Comparison of ENCODE assay signal across 17 cellular contexts in genomic region chr10:125849448-125849847, GRCh38. TPM values are rescaled to one million over a fixed set of nuclear protein-coding genes. Genes with fewer than 3 reads are reported as not detected.
DNase-seq lines count a peak whose midpoint lies in the region; ATAC-seq and TF ChIP-seq lines count a peak whose summit lies in the region.
"Had no signal": no experiment of that assay in that cellular context is flagged by ENCODE, and none has a peak within 500 bp of the region (broad histone marks: within the 10 kb centered on the region; RNA-seq: fewer than 3 reads in every experiment).

No MANE protein-coding gene starts in this region.

- H3K79me1 ChIP-seq in mesenchymal stem cell (replicated peaks; ENCODE audit: low read length, poor library complexity, severe bottlenecking), result peaks cover 4% of the 10 kb centered on the region
- H3K79me1 ChIP-seq in H9 (ENCODE audit: insufficient read depth, low read depth, low read length, poor library complexity, severe bottlenecking), result no peaks in the 10 kb centered on the region

- no peak overlapping the region for H3K23ac ChIP-seq in mesenchymal stem cell (ENCODE audit: low read length in 2 of 2)
- no peak overlapping the region for H3K23ac ChIP-seq in H9 (ENCODE audit: insufficient read length, low read depth, low read length)

- ATAC-seq in body of pancreas (no peak), right lobe of liver (peak; percentile 65 to 77 (median 70))
- ATAC-seq: GM23338 had no signal

- H3K36me3 Mint-ChIP-seq in H9 (ENCODE audit: insufficient read depth in 1 of 3, low read depth in 3 of 3), result peaks cover 15 to 42% (median 30%) of the 10 kb centered on the region in 3 experiments

- H3K79me2 ChIP-seq in H9 (ENCODE audit: insufficient read depth, low read length), result no peaks in the 10 kb centered on the region

- H3K4me3 ChIP-seq in body of pancreas (no peak overlapping the region), right lobe of liver (no peak overlapping the region), stomach (no peak overlapping the region), mesenchymal stem cell (ENCODE audit: insufficient read depth in 1 of 2, low read depth in 1 of 2, low read length in 2 of 2) (no peak overlapping the region)
- H3K4me3 ChIP-seq: GM23338, HAP-1 had no signal

- no peak overlapping the region for H4K5ac ChIP-seq in H9 (ENCODE audit: insufficient read length, low read depth, low read length)

- H3K18ac ChIP-seq in mesenchymal stem cell (ENCODE audit: low read depth in 1 of 2, low read length in 2 of 2) (no peak overlapping the region), H9 (ENCODE audit: insufficient read length, low read depth, low read length) (no peak overlapping the region)

- H3T11ph ChIP-seq in H9 (ENCODE audit: low read length), result no peak overlapping the region

- peak in 6 of 7 experiments; percentile 17 to 42 (median 30) for TF ChIP-seq CTCF in body of pancreas (IDR thresholded peaks at IDR 0.05)
- peak; percentile 19 to 50 (median 38) for TF ChIP-seq CTCF in right lobe of liver (IDR thresholded peaks at IDR 0.05)
- peak in 2 of 7 experiments; percentile 22 to 23 for TF ChIP-seq CTCF in stomach (IDR thresholded peaks at IDR 0.05)
- TF ChIP-seq CTCF in H9 (conservative IDR thresholded peaks at IDR 0.05), result no peak

- no peaks in the 10 kb centered on the region for H3K9me3 ChIP-seq in body of pancreas
- no peaks in the 10 kb centered on the region for H3K9me3 ChIP-seq in right lobe of liver
- H3K9me3 ChIP-seq in stomach, result no peaks in the 10 kb centered on the region
- no peaks in the 10 kb centered on the region for H3K9me3 ChIP-seq in mesenchymal stem cell (ENCODE audit: control insufficient read depth, low read length)
- no peaks in the 10 kb centered on the region for H3K9me3 ChIP-seq in H9 (ENCODE audit: control insufficient read depth, low read depth, low read length)
- H3K9me3 ChIP-seq: HAP-1 had no signal

- TF ChIP-seq POLR2A in body of pancreas (IDR thresholded peaks at IDR 0.05) (no peak), right lobe of liver (IDR thresholded peaks at IDR 0.05) (no peak), stomach (IDR thresholded peaks at IDR 0.05) (no peak)

- no peaks in the 10 kb centered on the region for H3K27me3 Mint-ChIP-seq in H9 (ENCODE audit: low read depth)
- H3K27me3 Mint-ChIP-seq: CD4-positive, alpha-beta memory T cell had no signal

- H3K4me2 ChIP-seq in mesenchymal stem cell (ENCODE audit: low read length, poor library complexity, severe bottlenecking) (no peak overlapping the region), H9 (ENCODE audit: insufficient read depth, insufficient read length, low read length) (no peak overlapping the region)
- H3K4me2 ChIP-seq: GM23338 had no signal

- DNase-seq in body of pancreas, result peak in 2 of 4 donors; percentile 29 to 50
- DNase-seq in dermis blood vessel endothelial cell, result peak; percentile 3
- DNase-seq in right lobe of liver, result no peak
- peak; percentile 39 for DNase-seq in stomach
- no peak for DNase-seq in SW480 (ENCODE audit: low spot score)
- no peak for DNase-seq in effector CD8-positive, alpha-beta T cell (lab: John Stamatoyannopoulos, UW)
- DNase-seq in mesenchymal stem cell, result no peak
- DNase-seq in H9, result no peak
- DNase-seq: C1 segment of cervical spinal cord; Calu3; CD4-positive, alpha-beta memory T cell; COR-L47; DMS53; DMS79 treated with DMSO at 0.1 percent for 48 hours; GF-D8 had no signal

- no peaks in the 10 kb centered on the region for H3K27me3 ChIP-seq in body of pancreas
- no peaks in the 10 kb centered on the region for H3K27me3 ChIP-seq in right lobe of liver
- no peaks in the 10 kb centered on the region for H3K27me3 ChIP-seq in stomach
- no peaks in the 10 kb centered on the region for H3K27me3 ChIP-seq in mesenchymal stem cell (ENCODE audit: control insufficient read depth in 1 of 2, insufficient read depth in 1 of 2, low read length in 2 of 2)
- no peaks in the 10 kb centered on the region for H3K27me3 ChIP-seq in H9 (ENCODE audit: insufficient read depth, low read length)

- H2BK120ac ChIP-seq in mesenchymal stem cell (ENCODE audit: low read depth, low read length) (no peak overlapping the region), H9 (ENCODE audit: low read depth, low read length, poor library complexity, severe bottlenecking) (no peak overlapping the region)

- H3K4me3 Mint-ChIP-seq in H9, result no peak overlapping the region
- H3K4me3 Mint-ChIP-seq: CD4-positive, alpha-beta memory T cell; GM23338 had no signal

- no peak overlapping the region for H4K91ac ChIP-seq in mesenchymal stem cell (ENCODE audit: low read length)
- H4K91ac ChIP-seq in H9 (ENCODE audit: insufficient read length, low read depth, low read length), result no peak overlapping the region

- no peak overlapping the region for H2AFZ ChIP-seq in mesenchymal stem cell (ENCODE audit: low read depth, low read length)
- no peak overlapping the region for H2AFZ ChIP-seq in H9 (ENCODE audit: low read length)
- H2AFZ ChIP-seq: GM23338 had no signal

- no peaks in the 10 kb centered on the region for H3K23me2 ChIP-seq in H9 (ENCODE audit: insufficient read length, low read depth, low read length, poor library complexity, severe bottlenecking)

- H2BK12ac ChIP-seq in mesenchymal stem cell (ENCODE audit: low read length in 2 of 2) (no peak overlapping the region), H9 (ENCODE audit: insufficient read length, low read depth, low read length) (no peak overlapping the region)

- no peak for TF ChIP-seq EP300 in stomach (IDR thresholded peaks at IDR 0.05)

- H3K9me3 Mint-ChIP-seq in H9, result no peaks in the 10 kb centered on the region
- H3K9me3 Mint-ChIP-seq: CD4-positive, alpha-beta memory T cell had no signal

- 50 to 52% methylated on average over 7 of the region's 7 CpGs for whole genome bisulfite sequencing in body of pancreas, 2 donors
- 56% methylated on average over 7 of the region's 7 CpGs for WGBS in right lobe of liver (ENCODE audit: insufficient coverage, low coverage, low lambda C conversion rate, missing lambda C conversion rate)
- 52 to 75% (median 63%) methylated on average over 7 of the region's 7 CpGs for WGBS in stomach, 5 donors
- WGBS in mesenchymal stem cell, result 100% methylated on average over 3 of the region's 7 CpGs
- WGBS in H9 (ENCODE audit: extremely low coverage, insufficient read length, low lambda C conversion rate), result no CpG with 5 or more reads among the region's 7 CpGs

- intact Hi-C loops in body of pancreas (cut with DNase I), result no loop called here
- intact Hi-C loops in right lobe of liver (cut with DNase I), result no loop called here
- intact Hi-C loops in stomach (cut with DNase I; ENCODE audit: low total_unique reads), result no loop called here

- no peak overlapping the region for H3K27ac Mint-ChIP-seq in H9
- H3K27ac Mint-ChIP-seq: CD4-positive, alpha-beta memory T cell; GM23338 had no signal

- peak overlapping the region in 2 of 4 donors; percentile 36 to 47 for H3K27ac ChIP-seq in body of pancreas
- peak overlapping the region in 2 of 3 donors; percentile 28 to 50 for H3K27ac ChIP-seq in right lobe of liver
- H3K27ac ChIP-seq in stomach, result peak overlapping the region in 2 of 5 donors; percentile 8 to 35
- H3K27ac ChIP-seq in mesenchymal stem cell (ENCODE audit: low read length, poor library complexity, severe bottlenecking), result no peak overlapping the region
- H3K27ac ChIP-seq in H9 (ENCODE audit: insufficient read length, low read depth, low read length), result no peak overlapping the region

- peaks cover 2% of the 10 kb centered on the region for H4K20me1 ChIP-seq in H9 (ENCODE audit: control insufficient read depth, insufficient read depth, insufficient read length)

- H3K14ac ChIP-seq in mesenchymal stem cell (ENCODE audit: low read length in 2 of 2) (no peak overlapping the region), H9 (ENCODE audit: insufficient read depth, low read length) (no peak overlapping the region)

- H3K4ac ChIP-seq in mesenchymal stem cell (ENCODE audit: low read depth in 1 of 2, low read length in 2 of 2), result no peak overlapping the region
- no peak overlapping the region for H3K4ac ChIP-seq in H9 (ENCODE audit: low read depth, low read length)

- H3K56ac ChIP-seq in H9 (ENCODE audit: insufficient read length, low read depth, low read length), result no peak overlapping the region

- H2AK5ac ChIP-seq in mesenchymal stem cell (ENCODE audit: low read length, severe bottlenecking), result no peak overlapping the region
- no peak overlapping the region for H2AK5ac ChIP-seq in H9 (ENCODE audit: insufficient read length, low read length)

- H3K36me3 ChIP-seq in body of pancreas (replicated peaks in 1 of 2; ENCODE audit: insufficient read depth in 1 of 2, low read depth in 2 of 2) (peaks cover 0 to 5% of the 10 kb centered on the region in 2 donors), right lobe of liver (peaks cover 0 to 23% (median 0%) of the 10 kb centered on the region in 4 donors), stomach (peaks cover 15 to 93% (median 76%) of the 10 kb centered on the region in 4 donors), mesenchymal stem cell (ENCODE audit: control insufficient read depth in 1 of 2, insufficient read depth in 2 of 2, low read depth in 1 of 2, low read length in 2 of 2) (peaks cover 30 to 81% of the 10 kb centered on the region in 2 experiments)

- no peak overlapping the region for H2BK15ac ChIP-seq in mesenchymal stem cell (ENCODE audit: low read depth, poor library complexity, severe bottlenecking)
- no peak overlapping the region for H2BK15ac ChIP-seq in H9 (ENCODE audit: low read depth, low read length)

- peaks cover 45% of the 10 kb centered on the region for H3K4me1 ChIP-seq in body of pancreas
- H3K4me1 ChIP-seq in right lobe of liver, result peaks cover 0 to 23% (median 7%) of the 10 kb centered on the region in 4 donors
- H3K4me1 ChIP-seq in stomach, result peaks cover 0 to 16% (median 10%) of the 10 kb centered on the region in 4 donors
- H3K4me1 ChIP-seq in mesenchymal stem cell (ENCODE audit: control insufficient read depth, insufficient read depth, low read depth, low read length), result no peaks in the 10 kb centered on the region
- H3K4me1 ChIP-seq in H9 (ENCODE audit: insufficient read depth, low read length), result no peaks in the 10 kb centered on the region
- H3K4me1 ChIP-seq: HAP-1 had no signal

- no peak overlapping the region for H3K9ac ChIP-seq in mesenchymal stem cell (ENCODE audit: low read length)
- no peak overlapping the region for H3K9ac ChIP-seq in H9 (ENCODE audit: extremely low read depth, insufficient read length, low read length)

- H4K8ac ChIP-seq in mesenchymal stem cell (ENCODE audit: low read length) (no peak overlapping the region), H9 (replicated peaks; ENCODE audit: insufficient read length, low read depth, low read length) (no peak overlapping the region)

- H2BK5ac ChIP-seq in mesenchymal stem cell (ENCODE audit: low read depth, low read length, poor library complexity, severe bottlenecking) (no peak overlapping the region), H9 (ENCODE audit: insufficient read length, low read length) (no peak overlapping the region)

- H2BK20ac ChIP-seq in H9 (ENCODE audit: low read depth, low read length, poor library complexity, severe bottlenecking), result no peak overlapping the region

- no peaks in the 10 kb centered on the region for H3K4me1 Mint-ChIP-seq in H9
- H3K4me1 Mint-ChIP-seq: CD4-positive, alpha-beta memory T cell; GM23338 had no signal

RNA-seq across cellular contexts. Expression of gene BCCIP, which starts 26.1 kb away (rescaled TPM):
- total RNA-seq in body of pancreas, result 10 to 100 TPM; 16.2 to 31.4 TPM
- 46.1 and 61.8 TPM in 2 replicates for total RNA-seq in dermis blood vessel endothelial cell
- 10 to 100 TPM; 25.9 to 43.3 (median 29.6) TPM for total RNA-seq in right lobe of liver
- total RNA-seq in stomach, result 10 to 100 TPM in 2 of 5 donors, 1 to 10 TPM in 3; 4.1 to 53.0 (median 6.7) TPM
- 10 to 100 TPM; 60.4 to 75.2 (median 67.5) TPM for polyA plus RNA-seq in stomach
- 44.6 TPM for polyA plus RNA-seq in mesenchymal stem cell (2013, experiment 1 of 2)
- 43.8 TPM for polyA plus RNA-seq in mesenchymal stem cell (2013, experiment 2 of 2)
- total RNA-seq in H9 (2021), result 119 and 121 TPM in 2 replicates

RNA-seq across cellular contexts. Expression of gene UROS, which starts 26.4 kb away (rescaled TPM):
- total RNA-seq in body of pancreas, result 10 to 100 TPM; 15.8 to 31.4 TPM
- total RNA-seq in dermis blood vessel endothelial cell, result 47.1 and 48.3 TPM in 2 replicates
- total RNA-seq in right lobe of liver, result 10 to 100 TPM; 23.5 to 52.5 (median 28.3) TPM
- 10 to 100 TPM in 4 of 5 donors, 1 to 10 TPM in 1; 8.2 to 39.8 (median 17.4) TPM for total RNA-seq in stomach
- polyA plus RNA-seq in stomach, result 10 to 100 TPM; 27.4 to 60.9 (median 41.5) TPM
- 62.2 TPM for polyA plus RNA-seq in mesenchymal stem cell (2013, experiment 1 of 2)
- 65.5 TPM for polyA plus RNA-seq in mesenchymal stem cell (2013, experiment 2 of 2)
- 41.0 and 42.3 TPM in 2 replicates for total RNA-seq in H9 (2021)

RNA-seq across cellular contexts. Expression of gene DHX32, which starts 31.6 kb away (rescaled TPM):
- total RNA-seq in body of pancreas (10 to 100 TPM; 25.2 to 35.6 TPM), dermis blood vessel endothelial cell (51.2 and 56.7 TPM in 2 replicates), right lobe of liver (10 to 100 TPM; 10.0 to 17.6 (median 14.1) TPM), stomach (10 to 100 TPM; 24.5 to 70.1 (median 63.3) TPM), H9 (2021) (10.7 and 12.0 TPM in 2 replicates)
- polyA plus RNA-seq in stomach, result 10 to 100 TPM; 23.7 to 40.0 (median 25.8) TPM
- 42.4 TPM for polyA plus RNA-seq in mesenchymal stem cell (2013, experiment 1 of 2)
- 40.9 TPM for polyA plus RNA-seq in mesenchymal stem cell (2013, experiment 2 of 2)

RNA-seq across cellular contexts. Expression of gene FANK1, which starts 46.9 kb away (rescaled TPM):
- 1 to 10 TPM; 1.0 to 7.3 TPM for total RNA-seq in body of pancreas
- 0.51 and 0.65 TPM in 2 replicates for total RNA-seq in dermis blood vessel endothelial cell
- total RNA-seq in right lobe of liver, result under 1 TPM in 1 of 6 experiments, not detected in 5; 0.18 TPM
- 10 to 100 TPM in 1 of 5 donors, 1 to 10 TPM in 4; 1.6 to 13.3 (median 5.8) TPM for total RNA-seq in stomach
- polyA plus RNA-seq in stomach, result 1 to 10 TPM; 5.4 to 8.4 (median 7.0) TPM
- polyA plus RNA-seq in mesenchymal stem cell (2013, experiment 1 of 2), result 1.9 TPM
- 1.8 TPM for polyA plus RNA-seq in mesenchymal stem cell (2013, experiment 2 of 2)
- total RNA-seq in H9 (2021), result 0.39 and 0.68 TPM in 2 replicates
- polyA plus RNA-seq: CD4-positive, alpha-beta memory T cell had no signal

Comparison
In these comparisons a context has a peak if more than half of its experiments do, and no peak if none do; other contexts are left out.
1. DNase-seq: peak in dermis blood vessel endothelial cell (single experiment) and stomach (single experiment); none in right lobe of liver (0 of 3), SW480 (single experiment), effector CD8-positive, alpha-beta T cell (single experiment), mesenchymal stem cell (single experiment) and H9 (single experiment).
2. H3K27ac ChIP-seq: peak in right lobe of liver (2 of 3); none in mesenchymal stem cell (single experiment) and H9 (single experiment).